In genomic region chr18:37389684-37390368, GRCh38 we compare ENCODE assay signal across 21 cellular contexts.
DNase-seq lines count a peak whose midpoint lies in the region; ATAC-seq and TF ChIP-seq lines count a peak whose summit lies in the region.
"Had no signal": no experiment of that assay in that cellular context is flagged by ENCODE, and none has a peak within 500 bp of the region (broad histone marks: within the 10 kb centered on the region; RNA-seq: fewer than 3 reads in every experiment).

No MANE protein-coding gene starts in this region.

- no peak overlapping the region for H3K4me3 Mint-ChIP-seq in activated naive CD4-positive, alpha-beta T cell treated with anti-CD3 and anti-CD28 coated beads, Interleukin-2, amount 10 ng/mL, durations not matched to agents 7 days and 5 days
- H3K4me3 Mint-ChIP-seq: CD4-positive, alpha-beta T cell; HFFc6; IgD-negative memory B cell had no signal

- no peak overlapping the region for H3K27ac Mint-ChIP-seq in activated naive CD4-positive, alpha-beta T cell treated with anti-CD3 and anti-CD28 coated beads, Interleukin-2, amount 10 ng/mL, durations not matched to agents 7 days and 5 days
- H3K27ac Mint-ChIP-seq: CD4-positive, alpha-beta T cell; HFFc6; IgD-negative memory B cell had no signal

- no peak overlapping the region for H3K14ac ChIP-seq in mesenchymal stem cell (ENCODE audit: low read length in 2 of 2)

- H3K4me2 ChIP-seq in mesenchymal stem cell (ENCODE audit: low read length, poor library complexity, severe bottlenecking), result no peak overlapping the region
- H3K4me2 ChIP-seq: A549 had no signal

- H4K8ac ChIP-seq in mesenchymal stem cell (ENCODE audit: low read length), result no peak overlapping the region

- no peak overlapping the region for H2BK120ac ChIP-seq in mesenchymal stem cell (ENCODE audit: low read depth, low read length)

- no peaks in the 10 kb centered on the region for H3K79me1 ChIP-seq in mesenchymal stem cell (replicated peaks; ENCODE audit: low read length, poor library complexity, severe bottlenecking)

- no peak overlapping the region for H2AFZ ChIP-seq in mesenchymal stem cell (ENCODE audit: low read depth, low read length)
- H2AFZ ChIP-seq: GM23248 had no signal

- no peak overlapping the region for H3K23ac ChIP-seq in mesenchymal stem cell (ENCODE audit: low read length in 2 of 2)

- peaks cover 44% of the 10 kb centered on the region for H3K27me3 Mint-ChIP-seq in activated naive CD4-positive, alpha-beta T cell treated with anti-CD3 and anti-CD28 coated beads, Interleukin-2, amount 10 ng/mL, durations not matched to agents 7 days and 5 days

- 89% methylated on average over 19 of the region's 19 CpGs for WGBS in mesenchymal stem cell

- peaks cover 39 to 56% of the 10 kb centered on the region in 2 experiments for H3K27me3 ChIP-seq in mesenchymal stem cell (ENCODE audit: control insufficient read depth in 1 of 2, insufficient read depth in 1 of 2, low read length in 2 of 2)

- H3K4me1 ChIP-seq in mesenchymal stem cell (ENCODE audit: control insufficient read depth, insufficient read depth, low read depth, low read length), result peaks cover 9% of the 10 kb centered on the region
- H3K4me1 ChIP-seq: A549 had no signal

- H3K4me3 ChIP-seq in mesenchymal stem cell (ENCODE audit: insufficient read depth in 1 of 2, low read depth in 1 of 2, low read length in 2 of 2), result no peak overlapping the region
- H3K4me3 ChIP-seq: A549, GM23248 had no signal

- H3K27ac ChIP-seq in caudate nucleus (ENCODE audit: low read depth, low read length) (peak overlapping the region; percentile 33), mesenchymal stem cell (ENCODE audit: low read length, poor library complexity, severe bottlenecking) (no peak overlapping the region), temporal lobe (ENCODE audit: low read depth, low read length) (peak overlapping the region; percentile 54)
- H3K27ac ChIP-seq: 22Rv1, A549, C4-2B, GM23248 had no signal

- H3K36me3 Mint-ChIP-seq in activated naive CD4-positive, alpha-beta T cell treated with anti-CD3 and anti-CD28 coated beads, Interleukin-2, amount 10 ng/mL, durations not matched to agents 7 days and 5 days, result no peaks in the 10 kb centered on the region

- H2BK5ac ChIP-seq in mesenchymal stem cell (ENCODE audit: low read depth, low read length, poor library complexity, severe bottlenecking), result no peak overlapping the region

- H2AK5ac ChIP-seq in mesenchymal stem cell (ENCODE audit: low read length, severe bottlenecking), result no peak overlapping the region

- DNase-seq in DMS 273 (lab: John Stamatoyannopoulos, UW; ENCODE audit: unreplicated experiment) (peak; percentile 24), DMS 273 treated with DMSO at 0.1 percent for 48 hours (lab: John Stamatoyannopoulos, UW) (no peak), caudate nucleus (lab: John Stamatoyannopoulos, UW) (peak in 11 of 61 donors; percentile 9 to 46 (median 27)), mesenchymal stem cell (no peak)
- no peak for DNase-seq in activated naive CD4-positive, alpha-beta T cell treated with anti-CD3 and anti-CD28 coated beads, Interleukin-2, amount 10 ng/mL, durations not matched to agents 7 days and 5 days
- DNase-seq in stimulated activated CD4-positive, alpha-beta T cell treated with anti-CD3 and anti-CD28 coated beads, Interleukin-12 subunit alpha, Interleukin-12 subunit beta, amount 100 ng/mL, for 4 hours, result no peak
- DNase-seq: AML-193; Calu3; CD4-positive, alpha-beta T cell; DMS79; GDM1; GM23248; HCEC 1CT; HFFc6 had no signal

- H3K4me1 Mint-ChIP-seq in activated naive CD4-positive, alpha-beta T cell treated with anti-CD3 and anti-CD28 coated beads, Interleukin-2, amount 10 ng/mL, durations not matched to agents 7 days and 5 days, result no peaks in the 10 kb centered on the region

- no peaks in the 10 kb centered on the region for H3K36me3 ChIP-seq in mesenchymal stem cell (ENCODE audit: control insufficient read depth in 1 of 2, insufficient read depth in 2 of 2, low read depth in 1 of 2, low read length in 2 of 2)

- no peak overlapping the region for H3K9ac ChIP-seq in mesenchymal stem cell (ENCODE audit: low read length)
- H3K9ac ChIP-seq: GM23248 had no signal

- peaks cover 6% of the 10 kb centered on the region for H3K9me3 ChIP-seq in mesenchymal stem cell (ENCODE audit: control insufficient read depth, low read length)
- H3K9me3 ChIP-seq: A549 had no signal

- CTCF ChIA-PET in activated naive CD4-positive, alpha-beta T cell treated with anti-CD3 and anti-CD28 coated beads, Interleukin-2, amount 10 ng/mL, durations not matched to agents 7 days and 5 days (lab: Charles Lee), result no interaction called here

- H3K18ac ChIP-seq in mesenchymal stem cell (ENCODE audit: low read depth in 1 of 2, low read length in 2 of 2), result no peak overlapping the region

- no peak overlapping the region for H2BK12ac ChIP-seq in mesenchymal stem cell (ENCODE audit: low read length in 2 of 2)

- H3K9me3 Mint-ChIP-seq in activated naive CD4-positive, alpha-beta T cell treated with anti-CD3 and anti-CD28 coated beads, Interleukin-2, amount 10 ng/mL, durations not matched to agents 7 days and 5 days, result no peaks in the 10 kb centered on the region
- H3K9me3 Mint-ChIP-seq: CD4-positive, alpha-beta T cell had no signal

- no peak overlapping the region for H2BK15ac ChIP-seq in mesenchymal stem cell (ENCODE audit: low read depth, poor library complexity, severe bottlenecking)

- no peak overlapping the region for H3K4ac ChIP-seq in mesenchymal stem cell (ENCODE audit: low read depth in 1 of 2, low read length in 2 of 2)

- no peak for ATAC-seq in SK-N-SH treated with all-trans-retinoic acid at 6 μM for 48 hours
- ATAC-seq: A549, HepG2 had no signal

- H4K91ac ChIP-seq in mesenchymal stem cell (ENCODE audit: low read length), result peak overlapping the region; percentile 10

TF ChIP-seq in SK-N-SH treated with all-trans-retinoic acid at 6 μM for 48 hours, 23 proteins besides CTCF, POLR2A, EP300 and RAD21:
- TF ChIP-seq ZNF565 (CRISPR knock-in tag; conservative IDR thresholded peaks at IDR 0.05; ENCODE audit: low read depth) (no peak), CSRNP3 (CRISPR knock-in tag; IDR thresholded peaks at IDR 0.05) (no peak), CSDC2 (CRISPR knock-in tag; IDR thresholded peaks at IDR 0.05) (no peak), ZNF70 (CRISPR knock-in tag; IDR thresholded peaks at IDR 0.05) (no peak), ISL1 (CRISPR knock-in tag; IDR thresholded peaks at IDR 0.05) (no peak)
- TF ChIP-seq, protein P1, sequence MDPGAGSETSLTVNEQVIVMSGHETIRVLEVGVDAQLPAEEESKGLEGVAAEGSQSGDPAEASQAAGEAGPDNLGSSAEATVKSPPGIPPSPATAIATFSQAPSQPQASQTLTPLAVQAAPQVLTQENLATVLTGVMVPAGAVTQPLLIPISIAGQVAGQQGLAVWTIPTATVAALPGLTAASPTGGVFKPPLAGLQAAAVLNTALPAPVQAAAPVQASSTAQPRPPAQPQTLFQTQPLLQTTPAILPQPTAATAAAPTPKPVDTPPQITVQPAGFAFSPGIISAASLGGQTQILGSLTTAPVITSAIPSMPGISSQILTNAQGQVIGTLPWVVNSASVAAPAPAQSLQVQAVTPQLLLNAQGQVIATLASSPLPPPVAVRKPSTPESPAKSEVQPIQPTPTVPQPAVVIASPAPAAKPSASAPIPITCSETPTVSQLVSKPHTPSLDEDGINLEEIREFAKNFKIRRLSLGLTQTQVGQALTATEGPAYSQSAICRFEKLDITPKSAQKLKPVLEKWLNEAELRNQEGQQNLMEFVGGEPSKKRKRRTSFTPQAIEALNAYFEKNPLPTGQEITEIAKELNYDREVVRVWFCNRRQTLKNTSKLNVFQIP (CRISPR knock-in tag; IDR thresholded peaks at IDR 0.05; ENCODE audit: borderline replicate concordance, low read depth), result no peak
TF ChIP-seq in SK-N-SH treated with all-trans-retinoic acid at 6 μM for 48 hours: peak in this region for 0.
